Comparison of ENCODE assay signal across 13 cellular contexts in genomic region chr18:56139792-56140254, GRCh38.
DNase-seq lines count a peak whose midpoint lies in the region; ATAC-seq and TF ChIP-seq lines count a peak whose summit lies in the region.
"Had no signal": no experiment of that assay in that cellular context is flagged by ENCODE, and none has a peak within 500 bp of the region (broad histone marks: within the 10 kb centered on the region; RNA-seq: fewer than 3 reads in every experiment).

No MANE protein-coding gene starts in this region.

- H3K9me3 ChIP-seq in right atrium auricular region (no peaks in the 10 kb centered on the region), psoas muscle (no peaks in the 10 kb centered on the region)
- H3K9me3 ChIP-seq: BE2C had no signal

- CTCF ChIA-PET in BJ (lab: Yijun Ruan, JAX), result interaction anchor here (1.6 kb wide), 1 partner anchor 157 kb away, joined by 3 read pairs; no protein-coding TSS in a partner anchor

- no peak overlapping the region for H3K4me3 ChIP-seq in BJ (ENCODE audit: low read depth, low read length)
- no peak overlapping the region for H3K4me3 ChIP-seq in astrocyte of the spinal cord (ENCODE audit: low read depth, low read length)
- no peak overlapping the region for H3K4me3 ChIP-seq in right atrium auricular region
- H3K4me3 ChIP-seq in psoas muscle, result no peak overlapping the region
- H3K4me3 ChIP-seq: K562 had no signal

- ATAC-seq in psoas muscle (peak in 3 of 4 donors; percentile 49 to 66 (median 63)), GM21381 (IDR thresholded peaks at IDR 0.05; ENCODE audit: unreplicated experiment) (no peak), GM21723 (IDR thresholded peaks at IDR 0.05; ENCODE audit: unreplicated experiment) (no peak)
- ATAC-seq: K562 had no signal

- peaks cover 0 to 19% of the 10 kb centered on the region in 2 donors for H3K4me1 ChIP-seq in right atrium auricular region
- no peaks in the 10 kb centered on the region for H3K4me1 ChIP-seq in psoas muscle
- H3K4me1 ChIP-seq: BE2C had no signal

- no peaks in the 10 kb centered on the region for H3K27me3 ChIP-seq in BJ (ENCODE audit: control insufficient read depth, insufficient read depth, low read length)
- no peaks in the 10 kb centered on the region for H3K27me3 ChIP-seq in right atrium auricular region
- H3K27me3 ChIP-seq in psoas muscle (ENCODE audit: insufficient read depth in 3 of 3, low read length in 2 of 3), result no peaks in the 10 kb centered on the region
- H3K27me3 ChIP-seq: BE2C had no signal

- in situ Hi-C loops in astrocyte of the spinal cord (cut with HindIII; ENCODE audit: low sequenced_read_pairs), result no loop called here

- intact Hi-C loops in psoas muscle (cut with DNase I), result no loop called here

- DNase-seq in BJ (ENCODE audit: low read depth) (peak; percentile 65), astrocyte of the spinal cord (ENCODE audit: low read depth, low spot score) (peak; percentile 81), right atrium auricular region (ENCODE audit: low spot score) (peak; percentile 65), psoas muscle (peak; percentile 23 to 79), GF-D8 (lab: John Stamatoyannopoulos, UW) (no peak)
- DNase-seq in effector CD8-positive, alpha-beta T cell (lab: John Stamatoyannopoulos, UW), result no peak
- DNase-seq: activated CD4-positive, alpha-beta memory T cell treated with anti-CD3 and anti-CD28 coated beads, Interleukin-2, amount 10 ng/mL, durations not matched to agents 7 days and 5 days; BE2C; NCI-H345; SHP77 had no signal

- H3K27ac ChIP-seq in right atrium auricular region (peak overlapping the region; percentile 33 to 61), psoas muscle (no peak overlapping the region)

- 49 to 64% (median 52%) methylated on average over 8 of the region's 8 CpGs for WGBS in psoas muscle, 3 donors

- H3K36me3 ChIP-seq in BJ (ENCODE audit: control insufficient read depth, insufficient read depth, low read length) (no peaks in the 10 kb centered on the region), right atrium auricular region (no peaks in the 10 kb centered on the region), psoas muscle (ENCODE audit: insufficient read depth in 1 of 2, low read depth in 1 of 2) (no peaks in the 10 kb centered on the region)
- H3K36me3 ChIP-seq: BE2C had no signal

- POLR2A ChIA-PET in BJ (lab: Charles Lee), result interaction anchor here (1.5 kb wide), 1 partner anchor 16 kb away, joined by 6 read pairs; no protein-coding TSS in a partner anchor

- TF ChIP-seq CTCF in BJ (IDR thresholded peaks at IDR 0.05; ENCODE audit: insufficient read depth, low read depth, low read length) (no peak), astrocyte of the spinal cord (IDR thresholded peaks at IDR 0.05; ENCODE audit: low read depth, low read length) (no peak), right atrium auricular region (IDR thresholded peaks at IDR 0.05) (no peak), psoas muscle (IDR thresholded peaks at IDR 0.05) (no peak)

Comparison
In these comparisons a context has a peak if more than half of its experiments do, and no peak if none do; other contexts are left out.
1. DNase-seq: peak in BJ (single experiment), astrocyte of the spinal cord (single experiment), right atrium auricular region (single experiment) and psoas muscle (2 of 2); none in effector CD8-positive, alpha-beta T cell (single experiment) and GF-D8 (single experiment).
2. ATAC-seq: peak in psoas muscle (3 of 4); none in GM21381 (single experiment) and GM21723 (single experiment).